8 cellular contexts compared by ENCODE assay signal in genomic region chr12:121713257-121714155, GRCh38. TPM values are rescaled to one million over a fixed set of nuclear protein-coding genes. Genes with fewer than 3 reads are reported as not detected.
A peak's percentile ranks its signal among the peaks of the same experiment; 100 is the strongest.
DNase-seq lines count a peak whose midpoint lies in the region; ATAC-seq lines count a peak whose summit lies in the region.

No MANE protein-coding gene starts in this region.

- intact Hi-C loops in activated CD4-positive, alpha-beta memory T cell treated with anti-CD3 and anti-CD28 coated beads for 36 hours (cut with micrococcal nuclease), result loop anchor here (2.0 to 5.0 kb wide), 3 partner anchors 27 to 174 kb away; partner anchors contain the start of gene PSMD9
- intact Hi-C loops in head of caudate nucleus (cut with DNase I), result no loop called here

- POLR2A ChIA-PET in activated CD4-positive, alpha-beta memory T cell treated with anti-CD3 and anti-CD28 coated beads for 36 hours (lab: Charles Lee), result interaction anchor here (0.6 to 2.2 kb wide), 5 partner anchors 68 to 91 kb away, joined by 3 to 9 read pairs (median 3); partner anchors contain the start of genes ORAI1 and RHOF

- H3K4me3 Mint-ChIP-seq in activated naive CD4-positive, alpha-beta T cell treated with anti-CD3 and anti-CD28 coated beads, Interleukin-2, amount 50 U/mL, for 24 hours, result peak overlapping the region; percentile 89
- H3K4me3 Mint-ChIP-seq in activated CD4-positive, alpha-beta memory T cell treated with anti-CD3 and anti-CD28 coated beads for 36 hours, result peak overlapping the region; percentile 89

- no peak for DNase-seq in activated naive CD4-positive, alpha-beta T cell (lab: John Stamatoyannopoulos, UW)
- DNase-seq in activated CD4-positive, alpha-beta memory T cell treated with anti-CD3 and anti-CD28 coated beads for 36 hours, result peak; percentile 12
- DNase-seq in head of caudate nucleus (peak in 27 of 42 donors; percentile 7 to 49 (median 21)), retina (peak; percentile 27), NOMO-1 treated with DMSO at 0.1 percent for 48 hours (lab: John Stamatoyannopoulos, UW; ENCODE audit: unreplicated experiment) (no peak)

- H3K27me3 Mint-ChIP-seq in activated naive CD4-positive, alpha-beta T cell treated with anti-CD3 and anti-CD28 coated beads, Interleukin-2, amount 50 U/mL, for 24 hours, result no peaks in the 10 kb centered on the region
- H3K27me3 Mint-ChIP-seq in activated CD4-positive, alpha-beta memory T cell treated with anti-CD3 and anti-CD28 coated beads for 36 hours, result no peaks in the 10 kb centered on the region

- no peak for ATAC-seq in HG03439 (IDR thresholded peaks at IDR 0.05; ENCODE audit: unreplicated experiment)
- no peak for ATAC-seq in HG02798 (IDR thresholded peaks at IDR 0.05; ENCODE audit: poor library complexity, unreplicated experiment)

- CTCF ChIA-PET in activated CD4-positive, alpha-beta memory T cell treated with anti-CD3 and anti-CD28 coated beads for 36 hours (lab: Charles Lee), result interaction anchor here (1.2 to 4.2 kb wide), 8 partner anchors 16 to 205 kb away, joined by 4 to 60 read pairs (median 5); partner anchors contain the start of genes CFAP251, PSMD9 and RHOF

- peaks cover 16% of the 10 kb centered on the region for H3K4me1 Mint-ChIP-seq in activated naive CD4-positive, alpha-beta T cell treated with anti-CD3 and anti-CD28 coated beads, Interleukin-2, amount 50 U/mL, for 24 hours
- H3K4me1 Mint-ChIP-seq in activated CD4-positive, alpha-beta memory T cell treated with anti-CD3 and anti-CD28 coated beads for 36 hours (ENCODE audit: low read depth), result peaks cover 16% of the 10 kb centered on the region

- H3K9me3 Mint-ChIP-seq in activated naive CD4-positive, alpha-beta T cell treated with anti-CD3 and anti-CD28 coated beads, Interleukin-2, amount 50 U/mL, for 24 hours, result no peaks in the 10 kb centered on the region
- H3K9me3 Mint-ChIP-seq in activated CD4-positive, alpha-beta memory T cell treated with anti-CD3 and anti-CD28 coated beads for 36 hours, result no peaks in the 10 kb centered on the region

- H3K27ac Mint-ChIP-seq in activated naive CD4-positive, alpha-beta T cell treated with anti-CD3 and anti-CD28 coated beads, Interleukin-2, amount 50 U/mL, for 24 hours, result no peak overlapping the region
- no peak overlapping the region for H3K27ac Mint-ChIP-seq in activated CD4-positive, alpha-beta memory T cell treated with anti-CD3 and anti-CD28 coated beads for 36 hours

- peaks cover 2% of the 10 kb centered on the region for H3K36me3 Mint-ChIP-seq in activated naive CD4-positive, alpha-beta T cell treated with anti-CD3 and anti-CD28 coated beads, Interleukin-2, amount 50 U/mL, for 24 hours
- peaks cover 1% of the 10 kb centered on the region for H3K36me3 Mint-ChIP-seq in activated CD4-positive, alpha-beta memory T cell treated with anti-CD3 and anti-CD28 coated beads for 36 hours

RNA-seq across cellular contexts. Expression of gene TMEM120B, which starts 1.0 kb away (rescaled TPM):
- 1 to 10 TPM; 8.8 to 9.5 TPM for total RNA-seq in activated CD4-positive, alpha-beta memory T cell treated with anti-CD3 and anti-CD28 coated beads for 36 hours

RNA-seq across cellular contexts. Expression of gene MORN3, which starts 44.1 kb away (rescaled TPM):
- 1 to 10 TPM; 2.7 to 3.7 TPM for total RNA-seq in activated CD4-positive, alpha-beta memory T cell treated with anti-CD3 and anti-CD28 coated beads for 36 hours

Comparison
In these comparisons a context has a peak if more than half of its experiments do, and no peak if none do; other contexts are left out.
1. DNase-seq: peak in activated CD4-positive, alpha-beta memory T cell treated with anti-CD3 and anti-CD28 coated beads for 36 hours (single experiment), head of caudate nucleus (27 of 42) and retina (single experiment); none in activated naive CD4-positive, alpha-beta T cell (0 of 4) and NOMO-1 treated with DMSO at 0.1 percent for 48 hours (single experiment).